ENCODE assay signal across 14 cellular contexts in genomic region chr9:85038061-85038460, GRCh38.
"Had no signal": no experiment of that assay in that cellular context is flagged by ENCODE, and none has a peak within 500 bp of the region (broad histone marks: within the 10 kb centered on the region; RNA-seq: fewer than 3 reads in every experiment).

No MANE protein-coding gene starts in this region.

- DNase-seq: activated CD4-positive, alpha-beta T cell treated with anti-CD3 and anti-CD28 coated beads for 1 hour; activated CD4-positive, alpha-beta T cell treated with anti-CD3 and anti-CD28 coated beads, Interleukin-2, amount 50 U/mL, for 48 hours; activated CD8-positive, alpha-beta memory T cell treated with anti-CD3 and anti-CD28 coated beads, Interleukin-2, amount 10 ng/mL, durations not matched to agents 7 days and 5 days; activated effector memory CD4-positive, alpha-beta T cell treated with anti-CD3 and anti-CD28 coated beads, Interleukin-2, amount 50 U/mL, for 16 hours; activated T-cell treated with anti-CD3 and anti-CD28 coated beads, Interleukin-2, amount 50 U/mL, for 24 hours; amniotic stem cell; effector memory CD4-positive, alpha-beta T cell; pancreas; stomach; T1000 had no signal

- H3K27ac ChIP-seq: coronary artery, pancreas, skin epidermis, stomach had no signal

- ATAC-seq: activated CD8-positive, alpha-beta memory T cell treated with anti-CD3 and anti-CD28 coated beads, Interleukin-2, amount 10 ng/mL, durations not matched to agents 7 days and 5 days; activated naive CD4-positive, alpha-beta T cell treated with anti-CD3 and anti-CD28 coated beads, Interleukin-2, amount 50 U/mL, for 72 hours; left lobe of liver; pancreas had no signal
